9 cellular contexts compared by ENCODE assay signal in genomic region chr13:93957371-93957770, GRCh38.
"Had no signal": no experiment of that assay in that cellular context is flagged by ENCODE, and none has a peak within 500 bp of the region (broad histone marks: within the 10 kb centered on the region; RNA-seq: fewer than 3 reads in every experiment).

No MANE protein-coding gene starts in this region.

- H3K27ac Mint-ChIP-seq: GM23338, HFFc6, IgD-negative memory B cell had no signal

- H3K36me3 Mint-ChIP-seq: IgD-negative memory B cell had no signal

- DNase-seq: H7, HFFc6, KBM-7 had no signal

- H2AFZ ChIP-seq: GM23338 had no signal

- H3K4me1 Mint-ChIP-seq: IgD-negative memory B cell had no signal

- H3K4me1 ChIP-seq: HAP-1 had no signal

- H3K27me3 Mint-ChIP-seq: IgD-negative memory B cell had no signal

- H3K4me2 ChIP-seq: GM23338, KMS-11 had no signal

- H3K9me3 Mint-ChIP-seq: GM23338, HFFc6 had no signal

- ATAC-seq: GM23338, HepG2 had no signal

- H3K9me3 ChIP-seq: HAP-1 had no signal

- H3K36me3 ChIP-seq: HAP-1 had no signal

- H3K27ac ChIP-seq: HL-60, KMS-11 had no signal

- H3K4me3 ChIP-seq: GM23338, HAP-1 had no signal

- H3K9ac ChIP-seq: KMS-11 had no signal

- H3K4me3 Mint-ChIP-seq: GM23338, HFFc6, IgD-negative memory B cell had no signal
